8 cellular contexts compared by ENCODE assay signal in genomic region chr5:146446861-146447733, GRCh38. TPM values are rescaled to one million over a fixed set of nuclear protein-coding genes. Genes with fewer than 3 reads are reported as not detected.
DNase-seq lines count a peak whose midpoint lies in the region; ATAC-seq and TF ChIP-seq lines count a peak whose summit lies in the region.

TCERG1 (plus strand) TSS chr5:146447333; CDS start chr5:146447350, 17 bp downstream.

- TF ChIP-seq CTCF in GM12872 (IDR thresholded peaks at IDR 0.05; ENCODE audit: insufficient read depth, low read depth, low read length): peak; percentile 75
- peak; percentile 73 to 94 (median 78) for TF ChIP-seq CTCF in upper lobe of left lung (IDR thresholded peaks at IDR 0.05)

- peak in 3 of 4 donors; percentile 53 to 61 (median 53) for TF ChIP-seq POLR2A in upper lobe of left lung (IDR thresholded peaks at IDR 0.05)

- H3K9ac ChIP-seq in adipocyte (ENCODE audit: low read length): peak within 1 kb of the TSS; percentile 96

- 0 to 1% methylated on average over 31 to 63 of the region's 68 CpGs for WGBS in upper lobe of left lung, 2 donors

- TF ChIP-seq EP300 in upper lobe of left lung (IDR thresholded peaks at IDR 0.05): no peak

- DNase-seq in NCI-H1417 (lab: John Stamatoyannopoulos, UW) (peak; percentile 97 to 100 (median 99)), SW480 (ENCODE audit: low spot score) (peak; percentile 100), adipocyte (ENCODE audit: low read depth) (peak; percentile 100), cardiac septum (ENCODE audit: low spot score) (peak; percentile 98), pons (ENCODE audit: low spot score) (peak; percentile 100), upper lobe of left lung (peak; percentile 92 to 99)

- H3K9me3 ChIP-seq in adipocyte (ENCODE audit: control insufficient read depth, low read length) (no peaks in the 10 kb centered on the region), upper lobe of left lung (no peaks in the 10 kb centered on the region)

- H3K27me3 ChIP-seq in adipocyte (replicated peaks; ENCODE audit: control insufficient read depth, insufficient read depth, low read length): no peaks in the 10 kb centered on the region
- H3K27me3 ChIP-seq in upper lobe of left lung: no peaks in the 10 kb centered on the region

- H3K36me3 ChIP-seq in adipocyte (ENCODE audit: control insufficient read depth, insufficient read depth, low read length, severe bottlenecking): no peaks in the 10 kb centered on the region
- no peaks in the 10 kb centered on the region for H3K36me3 ChIP-seq in upper lobe of left lung

- intact Hi-C loops in cardiac septum (cut with DNase I): loop anchor here (10.0 kb wide), 2 partner anchors 262 to 612 kb away; partner anchors contain the start of genes LARS1 and PRELID2

- H3K4me3 ChIP-seq in adipocyte (ENCODE audit: low read length): peak within 1 kb of the TSS; percentile 90
- peak within 1 kb of the TSS; percentile 71 to 94 (median 91) for H3K4me3 ChIP-seq in upper lobe of left lung

- H3K27ac ChIP-seq in upper lobe of left lung: peak within 1 kb of the TSS; percentile 87 to 94 (median 92)

- ATAC-seq in HG02759 (IDR thresholded peaks at IDR 0.05; ENCODE audit: unreplicated experiment) (peak; percentile 93), upper lobe of left lung (ENCODE audit: low FRiP score in 2 of 2) (peak; percentile 98 to 99)

- H3K4me1 ChIP-seq in adipocyte (ENCODE audit: control insufficient read depth, insufficient read depth, low read length) (peaks cover 35% of the 10 kb centered on the region), upper lobe of left lung (peaks cover 15 to 36% (median 20%) of the 10 kb centered on the region in 4 donors)

RNA-seq across cellular contexts. Expression of gene TCERG1, which starts in this region (rescaled TPM):
- total RNA-seq in cardiac septum (33.2 TPM), upper lobe of left lung (100 to 1,000 TPM in 1 of 6 donors, 10 to 100 TPM in 5; 34.3 to 110 (median 53.3) TPM)

Comparison
In these comparisons a context has a peak if more than half of its experiments do, and no peak if none do; other contexts are left out.
1. Peak in every context shown above with its lines: DNase-seq, ATAC-seq, H3K4me3 ChIP-seq and H3K27ac ChIP-seq.